Comparison of ENCODE assay signal across 10 cellular contexts in genomic region chr10:75295901-75296441, GRCh38.
A peak's percentile ranks its signal among the peaks of the same experiment; 100 is the strongest.
DNase-seq lines count a peak whose midpoint lies in the region; ATAC-seq and TF ChIP-seq lines count a peak whose summit lies in the region.
"Had no signal": no experiment of that assay in that cellular context is flagged by ENCODE, and none has a peak within 500 bp of the region (broad histone marks: within the 10 kb centered on the region; RNA-seq: fewer than 3 reads in every experiment).

No MANE protein-coding gene starts in this region.

- 37 to 40% methylated on average over 10 of the region's 10 CpGs for WGBS in GM23248 (ENCODE audit: low coverage in 1 of 2, low lambda C conversion rate in 2 of 2, missing lambda C conversion rate in 2 of 2), 2 experiments

- H3K4me3 ChIP-seq in GM23248 (peak overlapping the region; percentile 75; the same call in 1 of the 2 replicates), WERI-Rb-1 (ENCODE audit: low read depth, low read length) (peak overlapping the region; percentile 47), right atrium auricular region (peak overlapping the region; percentile 52 to 70)

- H3K79me2 ChIP-seq in GM23248 (ENCODE audit: insufficient read depth): no peaks in the 10 kb centered on the region

- no peaks in the 10 kb centered on the region for H3K9me2 ChIP-seq in GM23248 (ENCODE audit: insufficient read depth)

- H3K27ac ChIP-seq in GM23248: no peak overlapping the region
- peak overlapping the region; percentile 89 for H3K27ac ChIP-seq in WERI-Rb-1
- peak overlapping the region; percentile 85 to 88 for H3K27ac ChIP-seq in right atrium auricular region
- H3K27ac ChIP-seq in substantia nigra (ENCODE audit: low read depth, low read length, poor library complexity, severe bottlenecking): no peak overlapping the region

- peak overlapping the region; percentile 75 for H3K4me2 ChIP-seq in GM23248 (ENCODE audit: unreplicated experiment)

- TF ChIP-seq CTCF in WERI-Rb-1 (IDR thresholded peaks at IDR 0.05; ENCODE audit: low read depth, low read length): no peak
- TF ChIP-seq CTCF in right atrium auricular region (IDR thresholded peaks at IDR 0.05): no peak

- peak overlapping the region; percentile 72 for H2AFZ ChIP-seq in GM23248

- H3K36me3 ChIP-seq in GM23248 (ENCODE audit: low read depth) (no peaks in the 10 kb centered on the region), WERI-Rb-1 (no peaks in the 10 kb centered on the region), right atrium auricular region (no peaks in the 10 kb centered on the region)
- H3K36me3 ChIP-seq: colonic mucosa had no signal

- H3K9me3 ChIP-seq in GM23248 (ENCODE audit: low read depth): no peaks in the 10 kb centered on the region
- H3K9me3 ChIP-seq in WERI-Rb-1 (ENCODE audit: severe bottlenecking): peaks cover 6% of the 10 kb centered on the region
- no peaks in the 10 kb centered on the region for H3K9me3 ChIP-seq in right atrium auricular region
- H3K9me3 ChIP-seq: colonic mucosa had no signal

- H3K4me1 ChIP-seq in GM23248 (ENCODE audit: insufficient read depth): peaks cover 10% of the 10 kb centered on the region
- H3K4me1 ChIP-seq in right atrium auricular region: peaks cover 0 to 27% of the 10 kb centered on the region in 2 donors
- H3K4me1 ChIP-seq: colonic mucosa had no signal

- in situ Hi-C loops in GM23248 (cut with MboI): no loop called here

- H3F3A ChIP-seq in GM23248 (ENCODE audit: insufficient read depth): no peaks in the 10 kb centered on the region

- H4K20me1 ChIP-seq in GM23248 (ENCODE audit: insufficient read depth): no peaks in the 10 kb centered on the region

- intact Hi-C loops in sciatic nerve (cut with DNase I): no loop called here

- H3K27me3 ChIP-seq in GM23248 (replicated peaks; ENCODE audit: insufficient read depth) (peaks cover 19% of the 10 kb centered on the region), WERI-Rb-1 (ENCODE audit: insufficient read depth, low read depth, severe bottlenecking) (no peaks in the 10 kb centered on the region), right atrium auricular region (no peaks in the 10 kb centered on the region)
- H3K27me3 ChIP-seq: colonic mucosa had no signal

- ATAC-seq in sciatic nerve (peak; percentile 11), GM21786 (IDR thresholded peaks at IDR 0.05; ENCODE audit: unreplicated experiment) (no peak)

- DNase-seq in GM23248: peak; percentile 40
- DNase-seq in WERI-Rb-1: peak; percentile 33
- no peak for DNase-seq in right atrium auricular region (ENCODE audit: low spot score)
- DNase-seq in sciatic nerve (ENCODE audit: low spot score): no peak
- no peak for DNase-seq in substantia nigra (lab: John Stamatoyannopoulos, UW)
- no peak for DNase-seq in NCI-H2227 treated with DMSO at 0.1 percent for 48 hours (lab: John Stamatoyannopoulos, UW)
- DNase-seq in AML-193 (lab: John Stamatoyannopoulos, UW): no peak
- DNase-seq: NCI-H1048 had no signal

- no peak overlapping the region for H3K9ac ChIP-seq in GM23248

Comparison
In these comparisons a context has a peak if more than half of its experiments do, and no peak if none do; other contexts are left out.
1. DNase-seq: peak in GM23248 (single experiment) and WERI-Rb-1 (single experiment); none in right atrium auricular region (single experiment), sciatic nerve (single experiment), substantia nigra (0 of 49), NCI-H2227 treated with DMSO at 0.1 percent for 48 hours (single experiment) and AML-193 (0 of 2).
2. H3K27ac ChIP-seq: peak in WERI-Rb-1 (single experiment) and right atrium auricular region (2 of 2); none in GM23248 (single experiment) and substantia nigra (single experiment).
3. Peak in every context shown above with its lines, with median percentiles within 50 percentile points of each other: H3K4me3 ChIP-seq.